19 cellular contexts compared by ENCODE assay signal in the genomic region with DNA sequence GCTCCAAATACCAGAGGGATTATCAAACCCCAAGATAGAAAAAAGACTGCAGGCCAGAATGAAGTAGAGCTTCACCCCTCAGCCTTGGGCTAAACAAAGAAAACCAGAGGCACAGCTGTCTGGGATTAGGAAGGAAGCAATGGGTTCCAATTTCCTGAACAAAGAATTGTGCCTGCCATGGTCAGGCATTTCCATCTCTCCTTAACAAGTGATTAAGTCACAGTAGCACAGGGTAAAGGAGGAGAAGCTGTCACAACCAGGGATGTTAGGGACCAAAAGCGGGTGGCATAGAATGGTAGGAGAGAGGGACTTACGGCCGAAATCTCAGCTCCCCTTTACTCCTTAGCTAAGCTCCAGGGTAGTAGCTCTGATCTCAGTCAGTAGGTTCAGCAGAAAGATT. TPM values are rescaled to one million over a fixed set of nuclear protein-coding genes. Genes with fewer than 3 reads are reported as not detected.
A peak's percentile ranks its signal among the peaks of the same experiment; 100 is the strongest.
DNase-seq lines count a peak whose midpoint lies in the region; TF ChIP-seq lines count a peak whose summit lies in the region.
"Had no signal": no experiment of that assay in that cellular context is flagged by ENCODE, and none has a peak within 500 bp of the region (broad histone marks: within the 10 kb centered on the region; RNA-seq: fewer than 3 reads in every experiment).

No MANE protein-coding gene starts in this region.

- no peak for DNase-seq in AG04450 (ENCODE audit: low read depth, low spot score)
- no peak for DNase-seq in Karpas-422
- DNase-seq in ecto neural progenitor cell (ENCODE audit: low spot score) = peak; percentile 58
- DNase-seq in mesothelial cell of epicardium (ENCODE audit: low spot score in 2 of 2, unreplicated experiment in 2 of 2) = no peak
- no peak for DNase-seq in hypothalamus (lab: John Stamatoyannopoulos, UW)
- DNase-seq in NCI-H345 treated with DMSO at 0.1 percent for 48 hours (lab: John Stamatoyannopoulos, UW; ENCODE audit: unreplicated experiment) = no peak
- DNase-seq in activated T-cell treated with anti-CD3 and anti-CD28 coated beads for 4 hours = no peak
- DNase-seq in T-helper 2 cell treated with Interferon-gamma antibody and Interleukin-4, amounts not matched to agents 5 μg/mL and 100 μg/mL, for 36 hours (ENCODE audit: low spot score) = no peak
- DNase-seq: ACHN; activated CD4-positive, alpha-beta T cell treated with anti-CD3 and anti-CD28 coated beads for 4 hours; activated naive CD8-positive, alpha-beta T cell treated with anti-CD3 and anti-CD28 coated beads, Interleukin-2, amount 10 ng/mL, durations not matched to agents 7 days and 5 days; glutamatergic neuron; GOT3; MM.1S; NCI-H2081 treated with DMSO at 0.1 percent for 48 hours; stimulated activated naive CD8-positive, alpha-beta T cell treated with anti-CD3 and anti-CD28 coated beads, Interleukin-15, Interleukin-2, amounts not matched to agents 100 U/mL and 50 U/mL, for 24 hours had no signal

- H2AFZ ChIP-seq in Karpas-422 (ENCODE audit: low read length) = no peak overlapping the region

- TF ChIP-seq CTCF in AG04450 (IDR thresholded peaks at IDR 0.05; ENCODE audit: low read depth, low read length) (no peak), mesothelial cell of epicardium (IDR thresholded peaks at IDR 0.05; ENCODE audit: unreplicated experiment) (no peak)

- H3K4me1 ChIP-seq in Karpas-422 (ENCODE audit: low read length) = peaks cover 59% of the 10 kb centered on the region

- peaks cover 12% of the 10 kb centered on the region for H3K36me3 Mint-ChIP-seq in mesothelial cell of epicardium
- H3K36me3 Mint-ChIP-seq in T-helper 2 cell treated with Interferon-gamma antibody and Interleukin-4, amounts not matched to agents 5 μg/mL and 100 μg/mL, for 36 hours (ENCODE audit: low read depth) = peaks cover 25% of the 10 kb centered on the region

- no peaks in the 10 kb centered on the region for H3K9me3 Mint-ChIP-seq in mesothelial cell of epicardium
- H3K9me3 Mint-ChIP-seq in T-helper 2 cell treated with Interferon-gamma antibody and Interleukin-4, amounts not matched to agents 5 μg/mL and 100 μg/mL, for 36 hours = no peaks in the 10 kb centered on the region
- H3K9me3 Mint-ChIP-seq: activated naive CD8-positive, alpha-beta T cell treated with anti-CD3 and anti-CD28 coated beads, Interleukin-2, amount 10 ng/mL, durations not matched to agents 7 days and 5 days; central memory CD8-positive, alpha-beta T cell; memory B cell had no signal

- H3K4me3 Mint-ChIP-seq in mesothelial cell of epicardium = no peak overlapping the region
- H3K4me3 Mint-ChIP-seq in T-helper 2 cell treated with Interferon-gamma antibody and Interleukin-4, amounts not matched to agents 5 μg/mL and 100 μg/mL, for 36 hours = no peak overlapping the region
- H3K4me3 Mint-ChIP-seq: activated naive CD8-positive, alpha-beta T cell treated with anti-CD3 and anti-CD28 coated beads, Interleukin-2, amount 10 ng/mL, durations not matched to agents 7 days and 5 days; central memory CD8-positive, alpha-beta T cell; memory B cell had no signal

- H3K36me3 ChIP-seq in Karpas-422 (ENCODE audit: insufficient read depth, low read length) = no peaks in the 10 kb centered on the region

- H3K4me2 ChIP-seq in Karpas-422 (ENCODE audit: low read depth, low read length, poor library complexity, severe bottlenecking) = no peak overlapping the region

- no peak overlapping the region for H3K4me3 ChIP-seq in AG04450 (ENCODE audit: low read depth, low read length)
- H3K4me3 ChIP-seq in Karpas-422 (ENCODE audit: low read length) = no peak overlapping the region
- H3K4me3 ChIP-seq: GM12878 had no signal

- H4K20me1 ChIP-seq in Karpas-422 (ENCODE audit: insufficient read depth, low read depth, low read length) = no peaks in the 10 kb centered on the region

- H3K9me3 ChIP-seq in AG04450 (ENCODE audit: control insufficient read depth, insufficient read depth, low read length) (no peaks in the 10 kb centered on the region), Karpas-422 (ENCODE audit: low read length) (no peaks in the 10 kb centered on the region)

- POLR2A ChIA-PET in AG04450 (lab: Yijun Ruan, JAX) = interaction anchor here (0.7 kb wide), 1 partner anchor 11 kb away, joined by 3 read pairs; no protein-coding TSS in a partner anchor

- H3K27me3 ChIP-seq in AG04450 (ENCODE audit: control insufficient read depth, insufficient read depth, low read length) = no peaks in the 10 kb centered on the region
- H3K27me3 ChIP-seq in Karpas-422 (ENCODE audit: low read length) = no peaks in the 10 kb centered on the region

- peak overlapping the region; percentile 73 for H3K27ac ChIP-seq in AG04450 (ENCODE audit: low read depth, low read length)
- peak overlapping the region; percentile 5; the same call in 1 of the 2 replicates for H3K27ac ChIP-seq in Karpas-422 (ENCODE audit: low read length)

- peaks cover 2% of the 10 kb centered on the region for H3K27me3 Mint-ChIP-seq in mesothelial cell of epicardium (ENCODE audit: low read depth)
- no peaks in the 10 kb centered on the region for H3K27me3 Mint-ChIP-seq in T-helper 2 cell treated with Interferon-gamma antibody and Interleukin-4, amounts not matched to agents 5 μg/mL and 100 μg/mL, for 36 hours (ENCODE audit: low read depth)
- H3K27me3 Mint-ChIP-seq: activated naive CD8-positive, alpha-beta T cell treated with anti-CD3 and anti-CD28 coated beads, Interleukin-2, amount 10 ng/mL, durations not matched to agents 7 days and 5 days; central memory CD8-positive, alpha-beta T cell; memory B cell had no signal

- peaks cover 93% of the 10 kb centered on the region for H3K79me2 ChIP-seq in Karpas-422 (ENCODE audit: low read length)

- H3K9me2 ChIP-seq in Karpas-422 (replicated peaks; ENCODE audit: insufficient read depth, low read length) = no peaks in the 10 kb centered on the region

- no peak overlapping the region for H3K9ac ChIP-seq in Karpas-422 (ENCODE audit: low read length)

- CTCF ChIA-PET in AG04450 (lab: Charles Lee) = no interaction called here

- peaks cover 35% of the 10 kb centered on the region for H3K4me1 Mint-ChIP-seq in mesothelial cell of epicardium
- H3K4me1 Mint-ChIP-seq in T-helper 2 cell treated with Interferon-gamma antibody and Interleukin-4, amounts not matched to agents 5 μg/mL and 100 μg/mL, for 36 hours (ENCODE audit: low read depth) = peaks cover 29% of the 10 kb centered on the region

- H3K27ac Mint-ChIP-seq in mesothelial cell of epicardium = peak overlapping the region; percentile 89
- no peak overlapping the region for H3K27ac Mint-ChIP-seq in T-helper 2 cell treated with Interferon-gamma antibody and Interleukin-4, amounts not matched to agents 5 μg/mL and 100 μg/mL, for 36 hours
- H3K27ac Mint-ChIP-seq: activated naive CD8-positive, alpha-beta T cell treated with anti-CD3 and anti-CD28 coated beads, Interleukin-2, amount 10 ng/mL, durations not matched to agents 7 days and 5 days; memory B cell had no signal

RNA-seq across cellular contexts. Expression of gene SPTLC2, which starts 33.9 kb away (rescaled TPM):
- 37.0 and 41.3 TPM in 2 replicates for polyA plus RNA-seq in AG04450 (2011; rRNA removed)
- polyA minus RNA-seq in AG04450 (2011; rRNA and poly(A)+ RNA removed) = 59.5 and 61.0 TPM in 2 replicates
- total RNA-seq in Karpas-422 (2014; rRNA removed; shearing (Covaris generic); ENCODE audit: low replicate concordance) = 70.9 and 97.0 TPM in 2 replicates
- total RNA-seq in mesothelial cell of epicardium = 34.1 to 36.6 TPM (median 35.8 TPM) in 3 replicates
